Comparison of ENCODE assay signal across 36 cellular contexts in genomic region chr20:22887796-22888195, GRCh38.
"Had no signal": no experiment of that assay in that cellular context is flagged by ENCODE, and none has a peak within 500 bp of the region (broad histone marks: within the 10 kb centered on the region; RNA-seq: fewer than 3 reads in every experiment).

No MANE protein-coding gene starts in this region.

- H3K4me2 ChIP-seq: KMS-11 had no signal

- H3K4me3 ChIP-seq: MG63 had no signal

- H3K9me3 ChIP-seq: MG63 had no signal

- H3K9ac ChIP-seq: KMS-11 had no signal

- H3K27ac ChIP-seq: KMS-11 had no signal

- DNase-seq: Karpas-422, Kasumi-1, KG1, MG63, MM.1S, MV-4-11, NCI-H1048, NCI-H1092, NCI-H1092 treated with DMSO at 0.1 percent for 48 hours, NCI-H1105, NCI-H1105 treated with DMSO at 0.1 percent for 48 hours, NCI-H1417, NCI-H1417 treated with DMSO at 0.1 percent for 48 hours, NCI-H1436, NCI-H1436 treated with DMSO at 0.1 percent for 48 hours, NCI-H146, NCI-H1694, NCI-H1694 treated with DMSO at 0.1 percent for 48 hours, NCI-H187, NCI-H187 treated with DMSO at 0.1 percent for 48 hours, NCI-H1930, NCI-H2029, NCI-H2029 treated with DMSO at 0.1 percent for 48 hours, NCI-H2081, NCI-H2081 treated with DMSO at 0.1 percent for 48 hours, NCI-H2107, NCI-H2171, NCI-H2171 treated with DMSO at 0.1 percent for 48 hours, NCI-H2227 treated with DMSO at 0.1 percent for 48 hours, NCI-H226, NCI-H345, NCI-H446, NCI-H446 treated with DMSO at 0.1 percent for 48 hours, NCI-H510A, NCI-H510A treated with DMSO at 0.1 percent for 48 hours had no signal

- H3K27me3 ChIP-seq: MG63 had no signal

- H3K36me3 ChIP-seq: MG63 had no signal
